ENCODE assay signal across 20 cellular contexts in the genomic region with DNA sequence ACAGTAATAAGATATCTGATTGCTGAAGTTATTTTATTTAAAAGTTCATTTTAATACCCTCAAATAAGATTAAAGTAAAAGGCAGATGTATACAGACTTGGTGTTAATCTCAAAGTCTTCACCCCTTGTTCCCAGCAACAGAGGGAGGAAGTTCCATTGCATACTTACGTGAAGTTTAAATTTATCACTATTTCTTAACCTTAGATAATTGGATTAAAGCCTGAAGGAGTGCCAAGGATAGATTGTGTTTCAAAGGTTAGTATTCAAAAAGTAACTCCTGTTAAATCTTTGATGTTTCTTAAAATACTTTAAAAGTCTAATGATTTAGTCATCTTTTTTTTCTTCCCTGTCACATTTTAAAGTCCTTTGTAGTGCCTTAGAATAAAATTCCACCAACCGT. TPM values are rescaled to one million over a fixed set of nuclear protein-coding genes. Genes with fewer than 3 reads are reported as not detected.
DNase-seq lines count a peak whose midpoint lies in the region; TF ChIP-seq lines count a peak whose summit lies in the region.
"Had no signal": no experiment of that assay in that cellular context is flagged by ENCODE, and none has a peak within 500 bp of the region (broad histone marks: within the 10 kb centered on the region; RNA-seq: fewer than 3 reads in every experiment).

No MANE protein-coding gene starts in this region.

- H3K27me3 Mint-ChIP-seq in nephron (ENCODE audit: low read depth): no peaks in the 10 kb centered on the region
- H3K27me3 Mint-ChIP-seq: CD4-positive, alpha-beta T cell had no signal

- CTCF ChIA-PET in SK-N-SH (lab: Yijun Ruan, JAX): no interaction called here

- intact Hi-C loops in lower leg skin (cut with DNase I; ENCODE audit: low total_unique reads): no loop called here

- H3K9me3 ChIP-seq in SK-N-SH: no peaks in the 10 kb centered on the region

- no peaks in the 10 kb centered on the region for H3K27me3 ChIP-seq in SK-N-SH (ENCODE audit: insufficient read depth)

- TF ChIP-seq EP300 in SK-N-SH (IDR thresholded peaks at IDR 0.05; ENCODE audit: borderline replicate concordance in 1 of 2, low read depth in 1 of 2, low read length in 1 of 2): no peak

- H3K9me3 Mint-ChIP-seq in nephron: peaks cover 3% of the 10 kb centered on the region
- H3K9me3 Mint-ChIP-seq: CD4-positive, alpha-beta T cell had no signal

- no peak for TF ChIP-seq POLR2A in lower leg skin (IDR thresholded peaks at IDR 0.05)

- 41% methylated on average over 2 of the region's 2 CpGs for WGBS in SK-N-SH (ENCODE audit: low lambda C conversion rate)
- 77 to 83% methylated on average over 2 of the region's 2 CpGs for WGBS in lower leg skin, 2 donors

- peak overlapping the region in 1 of 2 experiments; percentile 1; a peak in 1 of 4 replicates for H3K27ac ChIP-seq in SK-N-SH (ENCODE audit: low read depth in 2 of 2, low read length in 1 of 2)
- H3K27ac ChIP-seq: GM23248, HL-60 had no signal

- TF ChIP-seq CTCF in AG10803 (conservative IDR thresholded peaks at IDR 0.05; ENCODE audit: low read length) (no peak), SK-N-SH (IDR thresholded peaks at IDR 0.05) (no peak), choroid plexus epithelial cell (conservative IDR thresholded peaks at IDR 0.05; ENCODE audit: low read depth, low read length) (no peak), nephron (IDR thresholded peaks at IDR 0.05; ENCODE audit: unreplicated experiment in 3 of 3) (no peak), lower leg skin (IDR thresholded peaks at IDR 0.05) (no peak)

- H3K9me2 ChIP-seq in SK-N-SH: no peaks in the 10 kb centered on the region

- peak overlapping the region in 2 of 3 experiments; percentile 41 to 46 for H3K27ac Mint-ChIP-seq in nephron
- H3K27ac Mint-ChIP-seq: CD4-positive, alpha-beta T cell; HFFc6 had no signal

- POLR2A ChIA-PET in SK-N-SH (lab: Yijun Ruan, JAX): no interaction called here

- H3K4me2 ChIP-seq in SK-N-SH: no peak overlapping the region

- H3K4me1 Mint-ChIP-seq in nephron: peaks cover 16% of the 10 kb centered on the region

- DNase-seq in AG10803 (ENCODE audit: low read depth) (peak; percentile 26), SK-N-SH (no peak), choroid plexus epithelial cell (ENCODE audit: low read depth) (peak; percentile 23), NCI-H748 treated with DMSO at 0.1 percent for 48 hours (lab: John Stamatoyannopoulos, UW) (no peak), dedifferentiated amniotic fluid mesenchymal stem cell (ENCODE audit: extremely low spot score) (no peak), NOMO-1 treated with dmso at 0.1 percent for 144 hours (lab: John Stamatoyannopoulos, UW; ENCODE audit: unreplicated experiment) (no peak), lower leg skin (ENCODE audit: low spot score in 2 of 2) (no peak)
- DNase-seq: CD4-positive, alpha-beta T cell; DND-41; H9; HFFc6; KBM-7; NCI-H1092; NCI-H1436; NCI-H187 treated with DMSO at 0.1 percent for 48 hours; NCI-H69; NK-92 treated with Interleukin-12 subunit alpha and Interleukin-12 subunit beta, amount 100 ng/mL, for 24 hours had no signal

- no peaks in the 10 kb centered on the region for H3K79me2 ChIP-seq in SK-N-SH (ENCODE audit: insufficient read depth)

- peaks cover 0 to 10% of the 10 kb centered on the region in 2 experiments; a peak in 3 of 4 replicates for H3K4me1 ChIP-seq in SK-N-SH (ENCODE audit: control insufficient read depth in 1 of 2, insufficient read depth in 2 of 2, low read depth in 1 of 2, low read length in 1 of 2)

- H3K9ac ChIP-seq in SK-N-SH: no peak overlapping the region
- H3K9ac ChIP-seq: GM23248 had no signal

- H3F3A ChIP-seq in SK-N-SH (replicated peaks; ENCODE audit: insufficient read depth): peaks cover 5% of the 10 kb centered on the region

- peaks cover 18 to 51% of the 10 kb centered on the region in 2 experiments for H3K36me3 ChIP-seq in SK-N-SH (replicated peaks in 1 of 2; ENCODE audit: control insufficient read depth in 1 of 2, insufficient read depth in 2 of 2, low read length in 1 of 2)

- H3K36me3 Mint-ChIP-seq in nephron (ENCODE audit: low read depth): peaks cover 56% of the 10 kb centered on the region

- no peak overlapping the region for H3K4me3 Mint-ChIP-seq in nephron
- H3K4me3 Mint-ChIP-seq: CD4-positive, alpha-beta T cell; H9; HFFc6 had no signal

- no peak overlapping the region for H3K4me3 ChIP-seq in AG10803 (ENCODE audit: low read length)
- no peak overlapping the region for H3K4me3 ChIP-seq in SK-N-SH (ENCODE audit: low read depth in 2 of 2, low read length in 1 of 2)
- H3K4me3 ChIP-seq in choroid plexus epithelial cell (ENCODE audit: low read depth, low read length): no peak overlapping the region
- no peak overlapping the region for H3K4me3 ChIP-seq in lower leg skin (ENCODE audit: low read depth, poor library complexity, severe bottlenecking)
- H3K4me3 ChIP-seq: GM23248 had no signal

- H2AFZ ChIP-seq in SK-N-SH (ENCODE audit: low read depth): no peak overlapping the region; the same call in 1 of the 2 replicates
- H2AFZ ChIP-seq: GM23248 had no signal

- no peaks in the 10 kb centered on the region for H4K20me1 ChIP-seq in SK-N-SH (ENCODE audit: insufficient read depth)

- TF ChIP-seq RAD21 in SK-N-SH (IDR thresholded peaks at IDR 0.05; ENCODE audit: low read length): no peak

TF ChIP-seq in SK-N-SH, 30 proteins besides CTCF, POLR2A, EP300 and RAD21:
- TF ChIP-seq JUND (IDR thresholded peaks at IDR 0.05) (peak; percentile 15; the same call in 1 of the 2 replicates), PBX3 (IDR thresholded peaks at IDR 0.05) (0 out of 2 replicates have a peak, but pooled peaks have one; percentile 33), NFIC (IDR thresholded peaks at IDR 0.05; ENCODE audit: borderline replicate concordance) (peak; percentile 13; the same call in 1 of the 2 replicates), TCF12 (IDR thresholded peaks at IDR 0.05) (no peak; the same call in 1 of the 2 replicates)

RNA-seq across cellular contexts. Expression of gene ATP1B3, which starts 39.3 kb away (rescaled TPM):
- 74.6 and 86.3 TPM in 2 replicates for polyA plus RNA-seq in SK-N-SH (2012; rRNA removed)
- 121 and 169 TPM in 2 replicates for polyA plus RNA-seq in SK-N-SH (2012; cell fraction: cytosol; rRNA removed)
- 49.8 and 108 TPM in 2 replicates for polyA plus RNA-seq in SK-N-SH (2012; cell fraction: nucleus; rRNA removed)
- total RNA-seq in lower leg skin: 100 to 1,000 TPM; 120 to 161 (median 140) TPM

Comparison
In these comparisons a context has a peak if more than half of its experiments do, and no peak if none do; other contexts are left out.
1. DNase-seq: peak in AG10803 (single experiment) and choroid plexus epithelial cell (single experiment); none in SK-N-SH (single experiment), NCI-H748 treated with DMSO at 0.1 percent for 48 hours (single experiment), dedifferentiated amniotic fluid mesenchymal stem cell (single experiment), NOMO-1 treated with dmso at 0.1 percent for 144 hours (single experiment) and lower leg skin (0 of 2).